In the genomic region with DNA sequence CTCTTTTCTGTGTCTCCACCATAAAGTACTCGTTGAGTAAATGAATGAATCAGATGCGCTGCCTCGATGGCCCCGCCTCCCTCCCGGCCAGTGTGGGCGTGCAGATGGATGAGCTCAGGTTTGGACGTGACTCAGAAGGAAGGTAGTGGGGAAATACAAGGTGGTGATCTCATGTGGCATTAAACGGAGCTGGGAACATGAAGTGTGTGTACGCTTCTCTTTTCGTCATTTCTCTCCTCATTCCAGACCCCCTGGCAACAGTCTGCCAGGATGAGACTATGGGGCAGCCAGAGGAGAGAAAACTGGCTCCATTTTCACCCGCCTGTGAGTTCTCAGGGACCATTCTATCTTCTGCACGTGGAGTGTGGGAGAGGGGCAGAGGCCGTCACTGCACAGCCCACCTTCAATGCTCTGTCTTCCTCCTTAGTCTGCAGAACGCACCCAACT, we compare ENCODE assay signal across 9 cellular contexts.
A peak's percentile ranks its signal among the peaks of the same experiment; 100 is the strongest.
DNase-seq lines count a peak whose midpoint lies in the region; ATAC-seq, FAIRE-seq and TF ChIP-seq lines count a peak whose summit lies in the region.
"Had no signal": no experiment of that assay in that cellular context is flagged by ENCODE, and none has a peak within 500 bp of the region (broad histone marks: within the 10 kb centered on the region; RNA-seq: fewer than 3 reads in every experiment).

No MANE protein-coding gene starts in this region.

- H3K4me3 ChIP-seq in A673 (ENCODE audit: low read depth, low read length, poor library complexity, severe bottlenecking) = no peak overlapping the region
- no peak overlapping the region for H3K4me3 ChIP-seq in H7 (ENCODE audit: insufficient read depth, low read depth, low read length)
- H3K4me3 ChIP-seq in lower lobe of right lung = no peak overlapping the region
- no peak overlapping the region for H3K4me3 ChIP-seq in CD4-positive, alpha-beta memory T cell (ENCODE audit: low read length in 2 of 2)
- H3K4me3 ChIP-seq: SK-N-MC had no signal

- CTCF ChIA-PET in A673 (lab: Charles Lee) = interaction anchor here (1.1 kb wide), 1 partner anchor 31 kb away, joined by 3 read pairs; no protein-coding TSS in a partner anchor
- CTCF ChIA-PET in CD4-positive, alpha-beta memory T cell (lab: Charles Lee; ENCODE audit: partially characterized antibody) = no interaction called here

- peaks cover 0 to 2% (median 0%) of the 10 kb centered on the region in 4 donors for H3K4me1 Mint-ChIP-seq in CD4-positive, alpha-beta memory T cell

- no peak for TF ChIP-seq POLR2A in GM12891 (IDR thresholded peaks at IDR 0.05; ENCODE audit: low read depth, low read length)

- POLR2A ChIA-PET in A673 (lab: Charles Lee; ENCODE audit: low non-redundant PET) = no interaction called here
- POLR2A ChIA-PET in CD4-positive, alpha-beta memory T cell (lab: Charles Lee; ENCODE audit: partially characterized antibody) = no interaction called here

- peaks cover 0 to 15% of the 10 kb centered on the region in 2 donors for H3K27me3 Mint-ChIP-seq in CD4-positive, alpha-beta memory T cell

- intact Hi-C loops in A673 (cut with micrococcal nuclease; ENCODE audit: unreplicated experiment) (no loop called here), lower lobe of right lung (cut with DNase I) (no loop called here)
- intact Hi-C loops in CD4-positive, alpha-beta memory T cell (cut with micrococcal nuclease) = no loop called here

- peaks cover 28% of the 10 kb centered on the region for H3K4me1 ChIP-seq in A673 (ENCODE audit: insufficient read depth, low read length, poor library complexity, severe bottlenecking)
- H3K4me1 ChIP-seq in lower lobe of right lung = peaks cover 6% of the 10 kb centered on the region
- no peaks in the 10 kb centered on the region for H3K4me1 ChIP-seq in CD4-positive, alpha-beta memory T cell (ENCODE audit: insufficient read depth, low read length)

- no peaks in the 10 kb centered on the region for H3K9me3 Mint-ChIP-seq in CD4-positive, alpha-beta memory T cell

- BruUV-seq in A673 (replicated peaks; lab: Mats Ljungman, UMichigan) = no TSS peak

- H3K27ac ChIP-seq in A673 (ENCODE audit: low read depth, low read length, poor library complexity, severe bottlenecking) (no peak overlapping the region), lower lobe of right lung (no peak overlapping the region)
- H3K27ac ChIP-seq in CD4-positive, alpha-beta memory T cell (ENCODE audit: low read depth, low read length) = no peak overlapping the region
- H3K27ac ChIP-seq: SK-N-MC had no signal

- DNase-seq in A673 (ENCODE audit: low spot score) (peak; percentile 61), H7 (peak; percentile 70), amniotic epithelial cell (ENCODE audit: low read depth) (peak; percentile 98), lower lobe of right lung (no peak), GM12891 (ENCODE audit: insufficient read length, low spot score) (no peak)
- DNase-seq in CD4-positive, alpha-beta memory T cell = no peak

- H3K9me3 ChIP-seq in A673 (ENCODE audit: low read depth, low read length, poor library complexity, severe bottlenecking) (no peaks in the 10 kb centered on the region), lower lobe of right lung (no peaks in the 10 kb centered on the region)
- no peaks in the 10 kb centered on the region for H3K9me3 ChIP-seq in CD4-positive, alpha-beta memory T cell (ENCODE audit: control insufficient read depth in 1 of 2, low read length in 2 of 2)

- no peak overlapping the region for H3K4me3 Mint-ChIP-seq in CD4-positive, alpha-beta memory T cell

- no peaks in the 10 kb centered on the region for H3K36me3 ChIP-seq in A673 (ENCODE audit: insufficient read depth, low read length, poor library complexity, severe bottlenecking)
- no peaks in the 10 kb centered on the region for H3K36me3 ChIP-seq in H7 (replicated peaks; ENCODE audit: control insufficient read depth, insufficient read depth, low read length)
- H3K36me3 ChIP-seq in lower lobe of right lung = no peaks in the 10 kb centered on the region
- H3K36me3 ChIP-seq in CD4-positive, alpha-beta memory T cell (ENCODE audit: insufficient read depth, low read length) = no peaks in the 10 kb centered on the region

- H3K27ac Mint-ChIP-seq in CD4-positive, alpha-beta memory T cell = no peak overlapping the region

- ATAC-seq in lower lobe of right lung = peak; percentile 29 to 48
- no peak for ATAC-seq in GM18907 (IDR thresholded peaks at IDR 0.05; ENCODE audit: unreplicated experiment)
- ATAC-seq in GM18519 (IDR thresholded peaks at IDR 0.05; ENCODE audit: low FRiP score, unreplicated experiment) = no peak

- no peak for FAIRE-seq in GM12891 (lab: Jason Lieb, UNC)

- no peaks in the 10 kb centered on the region for H3K36me3 Mint-ChIP-seq in CD4-positive, alpha-beta memory T cell

- TF ChIP-seq CTCF in A673 (conservative IDR thresholded peaks at IDR 0.05; ENCODE audit: low read depth, low read length) = no peak
- TF ChIP-seq CTCF in lower lobe of right lung (IDR thresholded peaks at IDR 0.05) = no peak

- no peaks in the 10 kb centered on the region for H3K27me3 ChIP-seq in A673 (replicated peaks; ENCODE audit: insufficient read depth, low read depth, low read length, poor library complexity)
- H3K27me3 ChIP-seq in H7 (ENCODE audit: control insufficient read depth, insufficient read depth, low read length) = no peaks in the 10 kb centered on the region
- no peaks in the 10 kb centered on the region for H3K27me3 ChIP-seq in lower lobe of right lung (ENCODE audit: low read depth)
- H3K27me3 ChIP-seq in CD4-positive, alpha-beta memory T cell (ENCODE audit: insufficient read depth, low read length) = no peaks in the 10 kb centered on the region

TF ChIP-seq in GM12891, 5 proteins besides CTCF, POLR2A, EP300 and RAD21:
- TF ChIP-seq PAX5 (IDR thresholded peaks at IDR 0.05; ENCODE audit: insufficient read depth, low read length, severe bottlenecking) = no peak
- no peak for TF ChIP-seq POLR2AphosphoS5 (IDR thresholded peaks at IDR 0.05; ENCODE audit: low read depth, low read length)
- TF ChIP-seq POU2F2 (IDR thresholded peaks at IDR 0.05; ENCODE audit: low read depth, low read length) = no peak

Comparison
In these comparisons a context has a peak if more than half of its experiments do, and no peak if none do; other contexts are left out.
1. DNase-seq: peak in A673 (single experiment), H7 (single experiment) and amniotic epithelial cell (single experiment); none in lower lobe of right lung (single experiment), CD4-positive, alpha-beta memory T cell (0 of 5) and GM12891 (single experiment).
2. ATAC-seq: peak in lower lobe of right lung (2 of 2); none in GM18907 (single experiment) and GM18519 (single experiment).